In the genomic region with DNA sequence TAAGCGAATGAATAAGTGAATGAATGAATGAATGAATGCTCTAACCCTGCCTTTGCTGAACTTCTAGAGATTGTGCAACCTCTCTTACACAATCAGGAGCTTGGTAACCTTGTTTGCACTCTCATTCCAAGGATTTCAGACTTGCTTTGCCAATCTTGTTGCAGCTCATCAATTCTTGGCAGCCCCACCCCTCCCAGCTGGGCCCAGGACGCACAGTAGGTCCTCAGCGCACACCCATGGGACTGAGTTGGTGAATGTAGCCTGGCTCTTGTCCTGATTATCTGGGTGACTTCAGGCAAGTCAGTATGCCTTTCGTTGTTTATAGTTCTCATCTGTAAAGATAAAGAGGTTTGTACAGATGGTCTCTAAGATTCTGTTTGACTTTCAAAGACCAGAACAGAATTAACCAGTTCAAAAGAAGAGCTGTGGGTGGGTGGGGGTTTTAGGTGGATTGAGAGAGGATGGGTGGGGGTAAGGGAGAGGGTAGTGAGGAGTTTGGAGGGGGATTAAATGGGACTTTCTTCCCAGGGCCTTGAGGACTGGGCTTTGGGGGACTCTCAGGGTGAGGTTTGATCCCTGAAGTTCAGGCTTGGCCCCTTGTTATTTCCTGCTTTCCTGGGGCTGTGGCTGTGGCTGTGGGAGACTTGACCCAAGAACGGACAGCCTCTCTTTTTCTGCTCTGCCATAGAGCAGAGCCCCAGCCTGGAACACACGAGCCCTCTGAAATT, we compare ENCODE assay signal across 1 cellular context.
TF ChIP-seq lines count a peak whose summit lies in the region.

No MANE protein-coding gene starts in this region.

TF ChIP-seq in K562, 482 proteins besides CTCF, POLR2A, EP300 and RAD21 (continued from another document and continues in another):
- TF ChIP-seq, protein P1, sequence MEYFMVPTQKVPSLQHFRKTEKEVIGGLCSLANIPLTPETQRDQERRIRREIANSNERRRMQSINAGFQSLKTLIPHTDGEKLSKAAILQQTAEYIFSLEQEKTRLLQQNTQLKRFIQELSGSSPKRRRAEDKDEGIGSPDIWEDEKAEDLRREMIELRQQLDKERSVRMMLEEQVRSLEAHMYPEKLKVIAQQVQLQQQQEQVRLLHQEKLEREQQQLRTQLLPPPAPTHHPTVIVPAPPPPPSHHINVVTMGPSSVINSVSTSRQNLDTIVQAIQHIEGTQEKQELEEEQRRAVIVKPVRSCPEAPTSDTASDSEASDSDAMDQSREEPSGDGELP (CRISPR knock-in tag; IDR thresholded peaks at IDR 0.05; ENCODE audit: borderline replicate concordance): peak; percentile 82; the same call in 1 of the 2 replicates
- peak; percentile 52; the same call in 1 of the 2 replicates for TF ChIP-seq JUND (IDR thresholded peaks at IDR 0.05; ENCODE audit: borderline replicate concordance, low read depth, low read length)
- TF ChIP-seq JUND (tag; IDR thresholded peaks at IDR 0.05; ENCODE audit: borderline replicate concordance, low read depth, low read length): peak; percentile 68; the same call in 1 of the 3 replicates
- TF ChIP-seq BCOR (IDR thresholded peaks at IDR 0.05): no peak
- TF ChIP-seq, protein P2, sequence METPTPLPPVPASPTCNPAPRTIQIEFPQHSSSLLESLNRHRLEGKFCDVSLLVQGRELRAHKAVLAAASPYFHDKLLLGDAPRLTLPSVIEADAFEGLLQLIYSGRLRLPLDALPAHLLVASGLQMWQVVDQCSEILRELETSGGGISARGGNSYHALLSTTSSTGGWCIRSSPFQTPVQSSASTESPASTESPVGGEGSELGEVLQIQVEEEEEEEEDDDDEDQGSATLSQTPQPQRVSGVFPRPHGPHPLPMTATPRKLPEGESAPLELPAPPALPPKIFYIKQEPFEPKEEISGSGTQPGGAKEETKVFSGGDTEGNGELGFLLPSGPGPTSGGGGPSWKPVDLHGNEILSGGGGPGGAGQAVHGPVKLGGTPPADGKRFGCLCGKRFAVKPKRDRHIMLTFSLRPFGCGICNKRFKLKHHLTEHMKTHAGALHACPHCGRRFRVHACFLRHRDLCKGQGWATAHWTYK (CRISPR knock-in tag; IDR thresholded peaks at IDR 0.05): no peak; the same call in 1 of the 2 replicates
- TF ChIP-seq, protein P3, sequence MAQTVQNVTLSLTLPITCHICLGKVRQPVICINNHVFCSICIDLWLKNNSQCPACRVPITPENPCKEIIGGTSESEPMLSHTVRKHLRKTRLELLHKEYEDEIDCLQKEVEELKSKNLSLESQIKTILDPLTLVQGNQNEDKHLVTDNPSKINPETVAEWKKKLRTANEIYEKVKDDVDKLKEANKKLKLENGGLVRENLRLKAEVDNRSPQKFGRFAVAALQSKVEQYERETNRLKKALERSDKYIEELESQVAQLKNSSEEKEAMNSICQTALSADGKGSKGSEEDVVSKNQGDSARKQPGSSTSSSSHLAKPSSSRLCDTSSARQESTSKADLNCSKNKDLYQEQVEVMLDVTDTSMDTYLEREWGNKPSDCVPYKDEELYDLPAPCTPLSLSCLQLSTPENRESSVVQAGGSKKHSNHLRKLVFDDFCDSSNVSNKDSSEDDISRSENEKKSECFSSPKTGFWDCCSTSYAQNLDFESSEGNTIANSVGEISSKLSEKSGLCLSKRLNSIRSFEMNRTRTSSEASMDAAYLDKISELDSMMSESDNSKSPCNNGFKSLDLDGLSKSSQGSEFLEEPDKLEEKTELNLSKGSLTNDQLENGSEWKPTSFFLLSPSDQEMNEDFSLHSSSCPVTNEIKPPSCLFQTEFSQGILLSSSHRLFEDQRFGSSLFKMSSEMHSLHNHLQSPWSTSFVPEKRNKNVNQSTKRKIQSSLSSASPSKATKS (CRISPR knock-in tag; IDR thresholded peaks at IDR 0.05): no peak
- TF ChIP-seq MTA2 (IDR thresholded peaks at IDR 0.05; ENCODE audit: low read depth): peak; percentile 80
- no peak for TF ChIP-seq ZNF717 (CRISPR knock-in tag; IDR thresholded peaks at IDR 0.05)
- no peak for TF ChIP-seq SMAD2 (IDR thresholded peaks at IDR 0.05; ENCODE audit: low read depth, low read length)
- TF ChIP-seq BMI1 (IDR thresholded peaks at IDR 0.05; ENCODE audit: low read length): no peak
- TF ChIP-seq PTRF (tag; IDR thresholded peaks at IDR 0.05): no peak
- TF ChIP-seq, protein P4, sequence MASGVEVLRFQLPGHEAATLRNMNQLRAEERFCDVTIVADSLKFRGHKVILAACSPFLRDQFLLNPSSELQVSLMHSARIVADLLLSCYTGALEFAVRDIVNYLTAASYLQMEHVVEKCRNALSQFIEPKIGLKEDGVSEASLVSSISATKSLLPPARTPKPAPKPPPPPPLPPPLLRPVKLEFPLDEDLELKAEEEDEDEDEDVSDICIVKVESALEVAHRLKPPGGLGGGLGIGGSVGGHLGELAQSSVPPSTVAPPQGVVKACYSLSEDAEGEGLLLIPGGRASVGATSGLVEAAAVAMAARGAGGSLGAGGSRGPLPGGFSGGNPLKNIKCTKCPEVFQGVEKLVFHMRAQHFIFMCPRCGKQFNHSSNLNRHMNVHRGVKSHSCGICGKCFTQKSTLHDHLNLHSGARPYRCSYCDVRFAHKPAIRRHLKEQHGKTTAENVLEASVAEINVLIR (CRISPR knock-in tag; IDR thresholded peaks at IDR 0.05): no peak
- no peak for TF ChIP-seq ZNF316 (IDR thresholded peaks at IDR 0.05)
- TF ChIP-seq ZNF583 (CRISPR knock-in tag; IDR thresholded peaks at IDR 0.05): no peak
- no peak for TF ChIP-seq MCM7 (IDR thresholded peaks at IDR 0.05)
- TF ChIP-seq, protein P5, sequence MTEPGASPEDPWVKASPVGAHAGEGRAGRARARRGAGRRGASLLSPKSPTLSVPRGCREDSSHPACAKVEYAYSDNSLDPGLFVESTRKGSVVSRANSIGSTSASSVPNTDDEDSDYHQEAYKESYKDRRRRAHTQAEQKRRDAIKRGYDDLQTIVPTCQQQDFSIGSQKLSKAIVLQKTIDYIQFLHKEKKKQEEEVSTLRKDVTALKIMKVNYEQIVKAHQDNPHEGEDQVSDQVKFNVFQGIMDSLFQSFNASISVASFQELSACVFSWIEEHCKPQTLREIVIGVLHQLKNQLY (CRISPR knock-in tag; conservative IDR thresholded peaks at IDR 0.05): no peak
- TF ChIP-seq, protein P6, sequence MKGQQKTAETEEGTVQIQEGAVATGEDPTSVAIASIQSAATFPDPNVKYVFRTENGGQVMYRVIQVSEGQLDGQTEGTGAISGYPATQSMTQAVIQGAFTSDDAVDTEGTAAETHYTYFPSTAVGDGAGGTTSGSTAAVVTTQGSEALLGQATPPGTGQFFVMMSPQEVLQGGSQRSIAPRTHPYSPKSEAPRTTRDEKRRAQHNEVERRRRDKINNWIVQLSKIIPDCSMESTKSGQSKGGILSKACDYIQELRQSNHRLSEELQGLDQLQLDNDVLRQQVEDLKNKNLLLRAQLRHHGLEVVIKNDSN (CRISPR knock-in tag; IDR thresholded peaks at IDR 0.05): no peak
- no peak for TF ChIP-seq C11orf30 (IDR thresholded peaks at IDR 0.05; ENCODE audit: low read depth)
- no peak for TF ChIP-seq FOS (IDR thresholded peaks at IDR 0.05; ENCODE audit: extremely low read depth, insufficient read length)
- TF ChIP-seq CBFA2T3 (IDR thresholded peaks at IDR 0.05): peak; percentile 90
- TF ChIP-seq MED1 (CRISPR knock-in tag; IDR thresholded peaks at IDR 0.05; ENCODE audit: borderline replicate concordance): no peak
- TF ChIP-seq, protein P7, sequence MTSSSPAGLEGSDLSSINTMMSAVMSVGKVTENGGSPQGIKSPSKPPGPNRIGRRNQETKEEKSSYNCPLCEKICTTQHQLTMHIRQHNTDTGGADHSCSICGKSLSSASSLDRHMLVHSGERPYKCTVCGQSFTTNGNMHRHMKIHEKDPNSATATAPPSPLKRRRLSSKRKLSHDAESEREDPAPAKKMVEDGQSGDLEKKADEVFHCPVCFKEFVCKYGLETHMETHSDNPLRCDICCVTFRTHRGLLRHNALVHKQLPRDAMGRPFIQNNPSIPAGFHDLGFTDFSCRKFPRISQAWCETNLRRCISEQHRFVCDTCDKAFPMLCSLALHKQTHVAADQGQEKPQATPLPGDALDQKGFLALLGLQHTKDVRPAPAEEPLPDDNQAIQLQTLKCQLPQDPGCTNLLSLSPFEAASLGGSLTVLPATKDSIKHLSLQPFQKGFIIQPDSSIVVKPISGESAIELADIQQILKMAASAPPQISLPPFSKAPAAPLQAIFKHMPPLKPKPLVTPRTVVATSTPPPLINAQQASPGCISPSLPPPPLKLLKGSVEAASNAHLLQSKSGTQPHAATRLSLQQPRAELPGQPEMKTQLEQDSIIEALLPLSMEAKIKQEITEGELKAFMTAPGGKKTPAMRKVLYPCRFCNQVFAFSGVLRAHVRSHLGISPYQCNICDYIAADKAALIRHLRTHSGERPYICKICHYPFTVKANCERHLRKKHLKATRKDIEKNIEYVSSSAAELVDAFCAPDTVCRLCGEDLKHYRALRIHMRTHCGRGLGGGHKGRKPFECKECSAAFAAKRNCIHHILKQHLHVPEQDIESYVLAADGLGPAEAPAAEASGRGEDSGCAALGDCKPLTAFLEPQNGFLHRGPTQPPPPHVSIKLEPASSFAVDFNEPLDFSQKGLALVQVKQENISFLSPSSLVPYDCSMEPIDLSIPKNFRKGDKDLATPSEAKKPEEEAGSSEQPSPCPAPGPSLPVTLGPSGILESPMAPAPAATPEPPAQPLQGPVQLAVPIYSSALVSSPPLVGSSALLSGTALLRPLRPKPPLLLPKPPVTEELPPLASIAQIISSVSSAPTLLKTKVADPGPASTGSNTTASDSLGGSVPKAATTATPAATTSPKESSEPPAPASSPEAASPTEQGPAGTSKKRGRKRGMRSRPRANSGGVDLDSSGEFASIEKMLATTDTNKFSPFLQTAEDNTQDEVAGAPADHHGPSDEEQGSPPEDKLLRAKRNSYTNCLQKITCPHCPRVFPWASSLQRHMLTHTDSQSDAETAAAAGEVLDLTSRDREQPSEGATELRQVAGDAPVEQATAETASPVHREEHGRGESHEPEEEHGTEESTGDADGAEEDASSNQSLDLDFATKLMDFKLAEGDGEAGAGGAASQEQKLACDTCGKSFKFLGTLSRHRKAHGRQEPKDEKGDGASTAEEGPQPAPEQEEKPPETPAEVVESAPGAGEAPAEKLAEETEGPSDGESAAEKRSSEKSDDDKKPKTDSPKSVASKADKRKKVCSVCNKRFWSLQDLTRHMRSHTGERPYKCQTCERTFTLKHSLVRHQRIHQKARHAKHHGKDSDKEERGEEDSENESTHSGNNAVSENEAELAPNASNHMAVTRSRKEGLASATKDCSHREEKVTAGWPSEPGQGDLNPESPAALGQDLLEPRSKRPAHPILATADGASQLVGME (CRISPR knock-in tag; IDR thresholded peaks at IDR 0.05): no peak
- TF ChIP-seq, protein P8, sequence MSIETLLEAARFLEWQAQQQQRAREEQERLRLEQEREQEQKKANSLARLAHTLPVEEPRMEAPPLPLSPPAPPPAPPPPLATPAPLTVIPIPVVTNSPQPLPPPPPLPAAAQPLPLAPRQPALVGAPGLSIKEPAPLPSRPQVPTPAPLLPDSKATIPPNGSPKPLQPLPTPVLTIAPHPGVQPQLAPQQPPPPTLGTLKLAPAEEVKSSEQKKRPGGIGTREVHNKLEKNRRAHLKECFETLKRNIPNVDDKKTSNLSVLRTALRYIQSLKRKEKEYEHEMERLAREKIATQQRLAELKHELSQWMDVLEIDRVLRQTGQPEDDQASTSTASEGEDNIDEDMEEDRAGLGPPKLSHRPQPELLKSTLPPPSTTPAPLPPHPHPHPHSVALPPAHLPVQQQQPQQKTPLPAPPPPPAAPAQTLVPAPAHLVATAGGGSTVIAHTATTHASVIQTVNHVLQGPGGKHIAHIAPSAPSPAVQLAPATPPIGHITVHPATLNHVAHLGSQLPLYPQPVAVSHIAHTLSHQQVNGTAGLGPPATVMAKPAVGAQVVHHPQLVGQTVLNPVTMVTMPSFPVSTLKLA (conservative IDR thresholded peaks at IDR 0.05): no peak; a peak in 2 of 4 replicates
- TF ChIP-seq RBM25 (IDR thresholded peaks at IDR 0.05; ENCODE audit: low read depth, low read length, severe bottlenecking): no peak
- TF ChIP-seq FOXM1 (IDR thresholded peaks at IDR 0.05; ENCODE audit: low read depth): peak; percentile 65
- TF ChIP-seq FOXM1 (CRISPR knock-in tag; IDR thresholded peaks at IDR 0.05; ENCODE audit: low read depth): no peak
- no peak for TF ChIP-seq ZNF699 (CRISPR knock-in tag; IDR thresholded peaks at IDR 0.05; ENCODE audit: insufficient replicate concordance)
- no peak for TF ChIP-seq SMARCB1 (IDR thresholded peaks at IDR 0.05; ENCODE audit: insufficient read length, low read depth)
- no peak for TF ChIP-seq CHD2 (IDR thresholded peaks at IDR 0.05; ENCODE audit: low read depth, low read length)
- TF ChIP-seq CTBP1 (IDR thresholded peaks at IDR 0.05; ENCODE audit: borderline replicate concordance): no peak
- no peak for TF ChIP-seq SIN3B (IDR thresholded peaks at IDR 0.05; ENCODE audit: low read depth)
- TF ChIP-seq PTBP1 (IDR thresholded peaks at IDR 0.05; ENCODE audit: low read depth, low read length): no peak
- TF ChIP-seq, protein P9, sequence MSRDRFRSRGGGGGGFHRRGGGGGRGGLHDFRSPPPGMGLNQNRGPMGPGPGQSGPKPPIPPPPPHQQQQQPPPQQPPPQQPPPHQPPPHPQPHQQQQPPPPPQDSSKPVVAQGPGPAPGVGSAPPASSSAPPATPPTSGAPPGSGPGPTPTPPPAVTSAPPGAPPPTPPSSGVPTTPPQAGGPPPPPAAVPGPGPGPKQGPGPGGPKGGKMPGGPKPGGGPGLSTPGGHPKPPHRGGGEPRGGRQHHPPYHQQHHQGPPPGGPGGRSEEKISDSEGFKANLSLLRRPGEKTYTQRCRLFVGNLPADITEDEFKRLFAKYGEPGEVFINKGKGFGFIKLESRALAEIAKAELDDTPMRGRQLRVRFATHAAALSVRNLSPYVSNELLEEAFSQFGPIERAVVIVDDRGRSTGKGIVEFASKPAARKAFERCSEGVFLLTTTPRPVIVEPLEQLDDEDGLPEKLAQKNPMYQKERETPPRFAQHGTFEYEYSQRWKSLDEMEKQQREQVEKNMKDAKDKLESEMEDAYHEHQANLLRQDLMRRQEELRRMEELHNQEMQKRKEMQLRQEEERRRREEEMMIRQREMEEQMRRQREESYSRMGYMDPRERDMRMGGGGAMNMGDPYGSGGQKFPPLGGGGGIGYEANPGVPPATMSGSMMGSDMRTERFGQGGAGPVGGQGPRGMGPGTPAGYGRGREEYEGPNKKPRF (IDR thresholded peaks at IDR 0.05; ENCODE audit: low read depth, low read length): no peak
- peak; percentile 88 for TF ChIP-seq TAL1 (IDR thresholded peaks at IDR 0.05)
- TF ChIP-seq ELF1 (tag; IDR thresholded peaks at IDR 0.05): 0 out of 2 replicates have a peak, but pooled peaks have one; percentile 45
- TF ChIP-seq RBM17 (IDR thresholded peaks at IDR 0.05; ENCODE audit: borderline replicate concordance, low read depth, low read length): no peak
- TF ChIP-seq ZNF384 (IDR thresholded peaks at IDR 0.05; ENCODE audit: low read depth, low read length): no peak
- peak; percentile 90; the same call in 1 of the 2 replicates for TF ChIP-seq GATAD2A (IDR thresholded peaks at IDR 0.05)
- TF ChIP-seq POU5F1 (IDR thresholded peaks at IDR 0.05; ENCODE audit: borderline replicate concordance, low read depth, low read length, partially characterized antibody): no peak
- peak; percentile 80 for TF ChIP-seq NCOR1 (IDR thresholded peaks at IDR 0.05)
- peak; percentile 55 for TF ChIP-seq RBBP5 (IDR thresholded peaks at IDR 0.05; ENCODE audit: borderline replicate concordance, insufficient read depth, low read length, poor library complexity, severe bottlenecking)
- TF ChIP-seq TAF9B (IDR thresholded peaks at IDR 0.05; ENCODE audit: partially characterized antibody): no peak
- peak; percentile 85 for TF ChIP-seq CBFA2T2 (conservative IDR thresholded peaks at IDR 0.05)
- no peak for TF ChIP-seq WHSC1 (IDR thresholded peaks at IDR 0.05; ENCODE audit: low read length)
- peak; percentile 28; the same call in 1 of the 2 replicates for TF ChIP-seq KLF1 (tag; IDR thresholded peaks at IDR 0.05)
- TF ChIP-seq NFRKB (IDR thresholded peaks at IDR 0.05; ENCODE audit: low read depth): no peak
